In the genomic region with DNA sequence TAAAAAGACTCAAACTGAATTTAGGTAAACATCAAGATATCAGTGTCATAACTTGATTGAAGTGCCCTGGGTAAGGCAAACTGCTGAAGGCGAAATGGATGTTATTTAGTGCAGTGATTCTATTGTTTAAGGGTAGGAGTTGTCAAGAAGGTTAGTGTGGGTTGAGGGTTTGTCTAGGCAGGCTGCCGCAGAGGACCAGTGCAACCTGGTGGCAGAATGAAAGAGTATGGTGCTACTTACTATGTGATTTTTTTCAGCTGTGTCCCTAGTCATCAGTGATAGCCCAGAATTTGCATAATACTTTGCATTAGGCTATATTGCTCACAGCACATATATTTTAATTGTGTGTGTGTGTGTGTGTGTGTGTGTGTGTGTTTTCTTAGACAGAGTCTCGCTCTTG, we compare ENCODE assay signal across 17 cellular contexts.
DNase-seq lines count a peak whose midpoint lies in the region; ATAC-seq and TF ChIP-seq lines count a peak whose summit lies in the region.
"Had no signal": no experiment of that assay in that cellular context is flagged by ENCODE, and none has a peak within 500 bp of the region (broad histone marks: within the 10 kb centered on the region; RNA-seq: fewer than 3 reads in every experiment).

No MANE protein-coding gene starts in this region.

- in situ Hi-C loops in brain microvascular endothelial cell (cut with HindIII; ENCODE audit: low pct_ligation_motif_present, low sequenced_read_pairs), result no loop called here

- no peaks in the 10 kb centered on the region for H3K4me1 ChIP-seq in SK-N-SH (ENCODE audit: control insufficient read depth in 1 of 2, insufficient read depth in 2 of 2, low read depth in 1 of 2, low read length in 1 of 2)
- H3K4me1 ChIP-seq: BLaER1 had no signal

- H3K27me3 ChIP-seq in SK-N-SH (ENCODE audit: insufficient read depth) (no peaks in the 10 kb centered on the region), brain microvascular endothelial cell (replicated peaks) (no peaks in the 10 kb centered on the region)
- H3K27me3 ChIP-seq: BLaER1 had no signal

- H3K27me3 Mint-ChIP-seq in nephron progenitor cell (ENCODE audit: low read depth, poor library complexity), result no peaks in the 10 kb centered on the region
- H3K27me3 Mint-ChIP-seq: CD4-positive, alpha-beta memory T cell had no signal

- no peak for TF ChIP-seq EP300 in SK-N-SH (IDR thresholded peaks at IDR 0.05; ENCODE audit: borderline replicate concordance in 1 of 2, low read depth in 1 of 2, low read length in 1 of 2)

- no peak overlapping the region for H3K4me2 ChIP-seq in SK-N-SH
- H3K4me2 ChIP-seq: BLaER1 had no signal

- no peaks in the 10 kb centered on the region for H3K9me2 ChIP-seq in SK-N-SH

- no peak overlapping the region for H3K4me3 Mint-ChIP-seq in nephron progenitor cell
- H3K4me3 Mint-ChIP-seq: CD4-positive, alpha-beta memory T cell had no signal

- 41% methylated on average over 3 of the region's 3 CpGs for WGBS in SK-N-SH (ENCODE audit: low lambda C conversion rate)

- H3K79me2 ChIP-seq in SK-N-SH (ENCODE audit: insufficient read depth), result no peaks in the 10 kb centered on the region

- CTCF ChIA-PET in SK-N-SH (lab: Yijun Ruan, JAX), result interaction anchor here (1.6 kb wide), 1 partner anchor 12 kb away, joined by 3 read pairs; no protein-coding TSS in a partner anchor

- no peaks in the 10 kb centered on the region for H3K36me3 ChIP-seq in SK-N-SH (replicated peaks in 1 of 2; ENCODE audit: control insufficient read depth in 1 of 2, insufficient read depth in 2 of 2, low read length in 1 of 2)
- no peaks in the 10 kb centered on the region for H3K36me3 ChIP-seq in brain microvascular endothelial cell (replicated peaks)
- H3K36me3 ChIP-seq: BLaER1 had no signal

- TF ChIP-seq RAD21 in SK-N-SH (IDR thresholded peaks at IDR 0.05; ENCODE audit: low read length), result no peak

- no peaks in the 10 kb centered on the region for H3K4me1 Mint-ChIP-seq in nephron progenitor cell
- H3K4me1 Mint-ChIP-seq: CD4-positive, alpha-beta memory T cell had no signal

- no peaks in the 10 kb centered on the region for H3K9me3 Mint-ChIP-seq in nephron progenitor cell

- no peak overlapping the region for H3K4me3 ChIP-seq in SK-N-SH (ENCODE audit: low read depth in 2 of 2, low read length in 1 of 2)
- no peak overlapping the region for H3K4me3 ChIP-seq in fibroblast of pulmonary artery (replicated peaks; ENCODE audit: low read depth, low read length)
- H3K4me3 ChIP-seq in brain microvascular endothelial cell (ENCODE audit: low read depth, low read length), result no peak overlapping the region
- H3K4me3 ChIP-seq: BLaER1 had no signal

- H3K9me3 ChIP-seq in SK-N-SH, result no peaks in the 10 kb centered on the region
- H3K9me3 ChIP-seq: BLaER1 had no signal

- no peak overlapping the region for H3K9ac ChIP-seq in SK-N-SH
- H3K9ac ChIP-seq: BLaER1 had no signal

- no peak overlapping the region for H3K27ac ChIP-seq in SK-N-SH (ENCODE audit: low read depth in 2 of 2, low read length in 1 of 2)
- no peak overlapping the region for H3K27ac ChIP-seq in brain microvascular endothelial cell
- H3K27ac ChIP-seq: BLaER1 had no signal

- no peaks in the 10 kb centered on the region for H3F3A ChIP-seq in SK-N-SH (replicated peaks; ENCODE audit: insufficient read depth)

- no peaks in the 10 kb centered on the region for H3K36me3 Mint-ChIP-seq in nephron progenitor cell (ENCODE audit: low read depth)
- H3K36me3 Mint-ChIP-seq: CD4-positive, alpha-beta memory T cell had no signal

- no peak overlapping the region for H2AFZ ChIP-seq in SK-N-SH (ENCODE audit: low read depth)

- H4K20me1 ChIP-seq in SK-N-SH (ENCODE audit: insufficient read depth), result no peaks in the 10 kb centered on the region
- H4K20me1 ChIP-seq: BLaER1 had no signal

- peak overlapping the region; percentile 14 for H3K27ac Mint-ChIP-seq in nephron progenitor cell
- H3K27ac Mint-ChIP-seq: CD4-positive, alpha-beta memory T cell had no signal

- TF ChIP-seq CTCF in SK-N-SH (IDR thresholded peaks at IDR 0.05), result 0 out of 2 replicates have a peak, but pooled peaks have one; percentile 6
- no peak for TF ChIP-seq CTCF in fibroblast of pulmonary artery (IDR thresholded peaks at IDR 0.05; ENCODE audit: low read length, missing control alignments)
- TF ChIP-seq CTCF in nephron progenitor cell (IDR thresholded peaks at IDR 0.05), result no peak
- no peak for TF ChIP-seq CTCF in brain microvascular endothelial cell (IDR thresholded peaks at IDR 0.05; ENCODE audit: low read depth, low read length, missing control alignments)

- no peak for ATAC-seq in SK-N-SH treated with all-trans-retinoic acid at 6 μM for 48 hours
- ATAC-seq: HCT116 had no signal

- POLR2A ChIA-PET in SK-N-SH (lab: Yijun Ruan, JAX), result no interaction called here

- no peak for DNase-seq in SK-N-SH
- peak; percentile 80 for DNase-seq in NCI-H526 treated with DMSO at 0.1 percent for 48 hours (lab: John Stamatoyannopoulos, UW)
- peak; percentile 2 for DNase-seq in fibroblast of pulmonary artery (ENCODE audit: low read depth)
- no peak for DNase-seq in nephron progenitor cell
- no peak for DNase-seq in NCI-H748 treated with DMSO at 0.1 percent for 48 hours (lab: John Stamatoyannopoulos, UW)
- DNase-seq in activated CD4-positive, alpha-beta T cell treated with anti-CD3 and anti-CD28 coated beads for 4 hours, result no peak
- no peak for DNase-seq in brain microvascular endothelial cell
- DNase-seq: CD4-positive, alpha-beta memory T cell; KBM-7; NCI-H1105; NCI-H1694; NCI-H2081 treated with DMSO at 0.1 percent for 48 hours; NCI-H510A; RPMI8226 had no signal

TF ChIP-seq in SK-N-SH, 30 proteins besides CTCF, POLR2A, EP300 and RAD21 (continues in another document):
- TF ChIP-seq RCOR1 (IDR thresholded peaks at IDR 0.05; ENCODE audit: low read length) (no peak), TEAD4 (IDR thresholded peaks at IDR 0.05; ENCODE audit: borderline replicate concordance, insufficient read depth) (no peak), POLR2AphosphoS5 (IDR thresholded peaks at IDR 0.05; ENCODE audit: low read depth, low read length) (no peak), YY1 (IDR thresholded peaks at IDR 0.05; ENCODE audit: low read depth) (no peak), TCF12 (IDR thresholded peaks at IDR 0.05) (no peak), RFX5 (IDR thresholded peaks at IDR 0.05; ENCODE audit: low read length) (no peak)
- TF ChIP-seq, protein P1, sequence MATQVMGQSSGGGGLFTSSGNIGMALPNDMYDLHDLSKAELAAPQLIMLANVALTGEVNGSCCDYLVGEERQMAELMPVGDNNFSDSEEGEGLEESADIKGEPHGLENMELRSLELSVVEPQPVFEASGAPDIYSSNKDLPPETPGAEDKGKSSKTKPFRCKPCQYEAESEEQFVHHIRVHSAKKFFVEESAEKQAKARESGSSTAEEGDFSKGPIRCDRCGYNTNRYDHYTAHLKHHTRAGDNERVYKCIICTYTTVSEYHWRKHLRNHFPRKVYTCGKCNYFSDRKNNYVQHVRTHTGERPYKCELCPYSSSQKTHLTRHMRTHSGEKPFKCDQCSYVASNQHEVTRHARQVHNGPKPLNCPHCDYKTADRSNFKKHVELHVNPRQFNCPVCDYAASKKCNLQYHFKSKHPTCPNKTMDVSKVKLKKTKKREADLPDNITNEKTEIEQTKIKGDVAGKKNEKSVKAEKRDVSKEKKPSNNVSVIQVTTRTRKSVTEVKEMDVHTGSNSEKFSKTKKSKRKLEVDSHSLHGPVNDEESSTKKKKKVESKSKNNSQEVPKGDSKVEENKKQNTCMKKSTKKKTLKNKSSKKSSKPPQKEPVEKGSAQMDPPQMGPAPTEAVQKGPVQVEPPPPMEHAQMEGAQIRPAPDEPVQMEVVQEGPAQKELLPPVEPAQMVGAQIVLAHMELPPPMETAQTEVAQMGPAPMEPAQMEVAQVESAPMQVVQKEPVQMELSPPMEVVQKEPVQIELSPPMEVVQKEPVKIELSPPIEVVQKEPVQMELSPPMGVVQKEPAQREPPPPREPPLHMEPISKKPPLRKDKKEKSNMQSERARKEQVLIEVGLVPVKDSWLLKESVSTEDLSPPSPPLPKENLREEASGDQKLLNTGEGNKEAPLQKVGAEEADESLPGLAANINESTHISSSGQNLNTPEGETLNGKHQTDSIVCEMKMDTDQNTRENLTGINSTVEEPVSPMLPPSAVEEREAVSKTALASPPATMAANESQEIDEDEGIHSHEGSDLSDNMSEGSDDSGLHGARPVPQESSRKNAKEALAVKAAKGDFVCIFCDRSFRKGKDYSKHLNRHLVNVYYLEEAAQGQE (IDR thresholded peaks at IDR 0.05; ENCODE audit: low read depth, low read length), result no peak

TF ChIP-seq in SK-N-SH treated with all-trans-retinoic acid at 6 μM for 48 hours, 23 proteins besides CTCF, POLR2A, EP300 and RAD21:
- TF ChIP-seq TCF4 (CRISPR knock-in tag; IDR thresholded peaks at IDR 0.05; ENCODE audit: borderline replicate concordance) (no peak), GLIS3 (CRISPR knock-in tag; IDR thresholded peaks at IDR 0.05) (no peak), PPARA (CRISPR knock-in tag; IDR thresholded peaks at IDR 0.05; ENCODE audit: borderline replicate concordance) (no peak), TOX (CRISPR knock-in tag; IDR thresholded peaks at IDR 0.05; ENCODE audit: borderline replicate concordance) (no peak), RARB (CRISPR knock-in tag; IDR thresholded peaks at IDR 0.05) (no peak), ESRRG (CRISPR knock-in tag; IDR thresholded peaks at IDR 0.05) (no peak), SNAI2 (CRISPR knock-in tag; IDR thresholded peaks at IDR 0.05) (no peak), ZFP3 (CRISPR knock-in tag; IDR thresholded peaks at IDR 0.05) (no peak)
- TF ChIP-seq, protein P2, sequence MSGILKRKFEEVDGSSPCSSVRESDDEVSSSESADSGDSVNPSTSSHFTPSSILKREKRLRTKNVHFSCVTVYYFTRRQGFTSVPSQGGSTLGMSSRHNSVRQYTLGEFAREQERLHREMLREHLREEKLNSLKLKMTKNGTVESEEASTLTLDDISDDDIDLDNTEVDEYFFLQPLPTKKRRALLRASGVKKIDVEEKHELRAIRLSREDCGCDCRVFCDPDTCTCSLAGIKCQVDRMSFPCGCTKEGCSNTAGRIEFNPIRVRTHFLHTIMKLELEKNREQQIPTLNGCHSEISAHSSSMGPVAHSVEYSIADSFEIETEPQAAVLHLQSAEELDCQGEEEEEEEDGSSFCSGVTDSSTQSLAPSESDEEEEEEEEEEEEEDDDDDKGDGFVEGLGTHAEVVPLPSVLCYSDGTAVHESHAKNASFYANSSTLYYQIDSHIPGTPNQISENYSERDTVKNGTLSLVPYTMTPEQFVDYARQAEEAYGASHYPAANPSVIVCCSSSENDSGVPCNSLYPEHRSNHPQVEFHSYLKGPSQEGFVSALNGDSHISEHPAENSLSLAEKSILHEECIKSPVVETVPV (CRISPR knock-in tag; IDR thresholded peaks at IDR 0.05), result no peak

Comparison
In these comparisons a context has a peak if more than half of its experiments do, and no peak if none do; other contexts are left out.
1. DNase-seq: peak in NCI-H526 treated with DMSO at 0.1 percent for 48 hours (single experiment) and fibroblast of pulmonary artery (single experiment); none in SK-N-SH (single experiment), nephron progenitor cell (single experiment), NCI-H748 treated with DMSO at 0.1 percent for 48 hours (single experiment), activated CD4-positive, alpha-beta T cell treated with anti-CD3 and anti-CD28 coated beads for 4 hours (0 of 2) and brain microvascular endothelial cell (single experiment).